In genomic region chr17:28598799-28599310, GRCh38 we compare ENCODE assay signal across 8 cellular contexts. TPM values are rescaled to one million over a fixed set of nuclear protein-coding genes. Genes with fewer than 3 reads are reported as not detected.
DNase-seq lines count a peak whose midpoint lies in the region; ATAC-seq and TF ChIP-seq lines count a peak whose summit lies in the region.

Gene SPAG5, minus strand, starts transcription at chr17:28599025. Its CDS starts 79 bp downstream, at chr17:28598946.

- peak; percentile 76 for ATAC-seq in HG02870 (IDR thresholded peaks at IDR 0.05; ENCODE audit: unreplicated experiment)
- peak; percentile 98 to 100 (median 99) for ATAC-seq in heart right ventricle
- ATAC-seq in upper lobe of left lung (ENCODE audit: low FRiP score in 2 of 2) = peak; percentile 99

- H3K4me3 ChIP-seq in heart right ventricle (peak within 1 kb of the TSS; percentile 26 to 80 (median 67)), upper lobe of left lung (peak within 1 kb of the TSS; percentile 55 to 62 (median 58))

- H3K27ac ChIP-seq in heart right ventricle (peak within 1 kb of the TSS; percentile 21 to 97 (median 87)), upper lobe of left lung (peak within 1 kb of the TSS; percentile 94 to 97 (median 96))

- 0 to 1% methylated on average over 44 of the region's 44 CpGs for WGBS in heart right ventricle, 2 donors
- 0% methylated on average over 6 to 31 of the region's 44 CpGs for WGBS in upper lobe of left lung, 2 donors

- H3K4me1 ChIP-seq in heart right ventricle (peaks cover 0 to 22% (median 13%) of the 10 kb centered on the region in 9 donors), upper lobe of left lung (peaks cover 17 to 21% (median 17%) of the 10 kb centered on the region in 4 donors)

- peaks cover 0 to 4% (median 0%) of the 10 kb centered on the region in 9 donors for H3K36me3 ChIP-seq in heart right ventricle
- H3K36me3 ChIP-seq in upper lobe of left lung = no peaks in the 10 kb centered on the region

- DNase-seq in GM13976 (ENCODE audit: low spot score) (peak; percentile 99), NCI-H146 treated with DMSO at 0.1 percent for 48 hours (lab: John Stamatoyannopoulos, UW; ENCODE audit: unreplicated experiment) (peak; percentile 87), amniotic epithelial cell (ENCODE audit: low read depth) (peak; percentile 85), heart right ventricle (peak; percentile 91 to 92), posterior cingulate gyrus (peak; percentile 77 to 99 (median 90)), upper lobe of left lung (peak; percentile 98)

- in situ Hi-C loops in GM13976 (cut with MboI; ENCODE audit: low sequenced_read_pairs, unreplicated experiment) = no loop called here

- TF ChIP-seq EP300 in upper lobe of left lung (IDR thresholded peaks at IDR 0.05) = no peak

- intact Hi-C loops in T-helper 1 cell treated with Interleukin-12 subunit alpha and Interleukin-12 subunit beta and Interleukin-4 antibody, amounts not matched to agents 30 ng/mL and 1 ng/mL, for 36 hours (cut with micrococcal nuclease) = loop anchor here (1.0 to 2.0 kb wide), 10 partner anchors 23 to 353 kb away; partner anchors contain the start of genes ALDOC, BLTP2, ERAL1 and PIGS
- intact Hi-C loops in heart right ventricle (cut with DNase I) = loop anchor here in 1 of 10 donors (2.0 kb wide), 1 partner anchor 22 kb away; the partner anchor contains the start of gene ALDOC
- intact Hi-C loops in posterior cingulate gyrus (cut with DNase I) = no loop called here

- H3K9me3 ChIP-seq in heart right ventricle (no peaks in the 10 kb centered on the region), upper lobe of left lung (no peaks in the 10 kb centered on the region)

- TF ChIP-seq CTCF in GM13976 (IDR thresholded peaks at IDR 0.05; ENCODE audit: borderline replicate concordance, control extremely low read depth, extremely low read depth, insufficient read depth, missing control alignments) (no peak), heart right ventricle (IDR thresholded peaks at IDR 0.05) (no peak), upper lobe of left lung (IDR thresholded peaks at IDR 0.05) (peak in 2 of 6 experiments; percentile 2 to 31)

- TF ChIP-seq POLR2A in upper lobe of left lung (IDR thresholded peaks at IDR 0.05) = peak; percentile 71 to 95 (median 86)

- no peaks in the 10 kb centered on the region for H3K27me3 ChIP-seq in heart right ventricle
- H3K27me3 ChIP-seq in upper lobe of left lung = no peaks in the 10 kb centered on the region

RNA-seq across cellular contexts. Expression of gene SPAG5, which starts in this region (rescaled TPM):
- total RNA-seq in T-helper 1 cell treated with Interleukin-12 subunit alpha and Interleukin-12 subunit beta and Interleukin-4 antibody, amounts not matched to agents 30 ng/mL and 1 ng/mL, for 36 hours = 96.4 and 101 TPM in 2 replicates
- total RNA-seq in heart right ventricle (1 to 10 TPM in 7 of 10 donors, under 1 TPM in 3; 0.55 to 6.5 (median 1.2) TPM), upper lobe of left lung (10 to 100 TPM in 1 of 6 donors, 1 to 10 TPM in 5; 4.4 to 34.6 (median 7.4) TPM)
- polyA plus RNA-seq in heart right ventricle = 1 to 10 TPM in 1 of 2 donors, under 1 TPM in 1; 0.86 to 1.6 TPM

Comparison
In these comparisons a context has a peak if more than half of its experiments do, and no peak if none do; other contexts are left out.
1. Peak in every context shown above with its lines: DNase-seq, ATAC-seq, H3K4me3 ChIP-seq and H3K27ac ChIP-seq.